ENCODE assay signal across 8 cellular contexts in genomic region chr2:200455958-200456421, GRCh38. TPM values are rescaled to one million over a fixed set of nuclear protein-coding genes. Genes with fewer than 3 reads are reported as not detected.
A peak's percentile ranks its signal among the peaks of the same experiment; 100 is the strongest.
DNase-seq lines count a peak whose midpoint lies in the region; ATAC-seq and TF ChIP-seq lines count a peak whose summit lies in the region.

No MANE protein-coding gene starts in this region.

- no peaks in the 10 kb centered on the region for H3K27me3 ChIP-seq in ovary

- WGBS in ovary, 3 donors = 76 to 87% (median 83%) methylated on average over 4 of the region's 4 CpGs

- H3K4me1 Mint-ChIP-seq in T-cell = peaks cover 15 to 25% (median 21%) of the 10 kb centered on the region in 3 donors

- H3K36me3 ChIP-seq in ovary = no peaks in the 10 kb centered on the region

- CTCF ChIA-PET in T-cell (lab: Charles Lee) = no interaction called here

- peak overlapping the region in 1 of 3 donors; percentile 26 for H3K4me3 Mint-ChIP-seq in T-cell

- TF ChIP-seq EP300 in ovary (IDR thresholded peaks at IDR 0.05) = no peak

- H3K9me3 Mint-ChIP-seq in T-cell = no peaks in the 10 kb centered on the region

- no peaks in the 10 kb centered on the region for H3K27me3 Mint-ChIP-seq in T-cell

- no peak for TF ChIP-seq POLR2A in ovary (IDR thresholded peaks at IDR 0.05)

- ATAC-seq in GM18517 (IDR thresholded peaks at IDR 0.05; ENCODE audit: unreplicated experiment) (peak; percentile 45), HG02588 (IDR thresholded peaks at IDR 0.05; ENCODE audit: unreplicated experiment) (peak; percentile 52), T-cell (replicated peaks in 1 of 4) (peak in 2 of 4 experiments; percentile 43 to 85), left lobe of liver (peak; percentile 37)

- POLR2A ChIA-PET in T-cell (lab: Charles Lee) = no interaction called here

- H3K4me3 ChIP-seq in ovary = no peak overlapping the region

- no peaks in the 10 kb centered on the region for H3K36me3 Mint-ChIP-seq in T-cell

- H3K27ac Mint-ChIP-seq in T-cell = peak overlapping the region; percentile 13 to 28

- no peaks in the 10 kb centered on the region for H3K4me1 ChIP-seq in ovary (ENCODE audit: insufficient read depth)

- no peaks in the 10 kb centered on the region for H3K9me3 ChIP-seq in ovary

- H3K27ac ChIP-seq in ovary = no peak overlapping the region

- DNase-seq in T-cell = peak in 3 of 34 experiments; percentile 5 to 20 (median 12)
- DNase-seq in left lobe of liver (ENCODE audit: low spot score) = no peak
- DNase-seq in GM20000 (ENCODE audit: low spot score) = no peak
- no peak for DNase-seq in SKM-1 (lab: John Stamatoyannopoulos, UW; ENCODE audit: unreplicated experiment)
- no peak for DNase-seq in ovary
- DNase-seq in NCI-H774 (lab: John Stamatoyannopoulos, UW) = no peak

- intact Hi-C loops in ovary (cut with DNase I) = no loop called here

- no peak for TF ChIP-seq CTCF in GM20000 (IDR thresholded peaks at IDR 0.05; ENCODE audit: extremely low read depth, missing control alignments)
- TF ChIP-seq CTCF in ovary (IDR thresholded peaks at IDR 0.05) = no peak

RNA-seq across cellular contexts. Expression of gene KCTD18, which starts 53.9 kb away (rescaled TPM):
- total RNA-seq in T-cell (10 to 100 TPM; 16.1 to 19.8 (median 19.1) TPM), left lobe of liver (8.9 TPM), ovary (10 to 100 TPM in 6 of 7 donors, 1 to 10 TPM in 1; 9.5 to 15.1 (median 12.1) TPM)
- 10 to 100 TPM; 12.0 to 14.6 TPM for polyA plus RNA-seq in ovary
